In genomic region chr2:4866198-4866597, GRCh38 we compare ENCODE assay signal across 24 cellular contexts.
DNase-seq lines count a peak whose midpoint lies in the region; ATAC-seq, FAIRE-seq and TF ChIP-seq lines count a peak whose summit lies in the region.
"Had no signal": no experiment of that assay in that cellular context is flagged by ENCODE, and none has a peak within 500 bp of the region (broad histone marks: within the 10 kb centered on the region; RNA-seq: fewer than 3 reads in every experiment).

No MANE protein-coding gene starts in this region.

- CTCF ChIA-PET in HepG2 (lab: Yijun Ruan, JAX; ENCODE audit: low intra/inter-chr PET ratio, low total read pairs) (no interaction called here), K562 (lab: Yijun Ruan, JAX; ENCODE audit: low intra/inter-chr PET ratio) (no interaction called here)

- no peak overlapping the region for H3K4me3 ChIP-seq in HepG2 (replicated peaks in 1 of 3; ENCODE audit: insufficient read depth in 1 of 3, low read depth in 2 of 3, low read length in 3 of 3)
- no peak overlapping the region for H3K4me3 ChIP-seq in right lobe of liver
- no peak overlapping the region for H3K4me3 ChIP-seq in K562
- H3K4me3 ChIP-seq: BLaER1, GM12878 had no signal

- H3K27ac ChIP-seq in HepG2 (ENCODE audit: extremely low read length, insufficient read depth, low read length), result no peak overlapping the region
- no peak overlapping the region for H3K27ac ChIP-seq in right lobe of liver
- H3K27ac ChIP-seq in K562 (ENCODE audit: extremely low read depth, low read depth, low read length), result no peak overlapping the region
- H3K27ac ChIP-seq: BLaER1 had no signal

- no peak overlapping the region for H3K4me2 ChIP-seq in HepG2 (ENCODE audit: low read depth, low read length)
- H3K4me2 ChIP-seq in K562 (ENCODE audit: insufficient read depth, low read length), result no peak overlapping the region
- H3K4me2 ChIP-seq: BLaER1 had no signal

- intact Hi-C loops in HepG2 (cut with micrococcal nuclease; ENCODE audit: unreplicated experiment), result no loop called here
- intact Hi-C loops in right lobe of liver (cut with DNase I), result no loop called here
- intact Hi-C loops in K562 (cut with micrococcal nuclease), result no loop called here

- no peak for TF ChIP-seq EP300 in HepG2 (IDR thresholded peaks at IDR 0.05; ENCODE audit: low read depth in 2 of 2, low read length in 2 of 2)
- no peak for TF ChIP-seq EP300 in HepG2 (CRISPR knock-in tag; IDR thresholded peaks at IDR 0.05; ENCODE audit: borderline replicate concordance)
- TF ChIP-seq EP300 in K562 (IDR thresholded peaks at IDR 0.05; ENCODE audit: low read length), result no peak

- no TSS peak for BruUV-seq in HepG2 (replicated peaks; lab: Mats Ljungman, UMichigan)
- BruUV-seq in K562 (replicated peaks; lab: Mats Ljungman, UMichigan), result no TSS peak

- no peaks in the 10 kb centered on the region for H3K9me1 ChIP-seq in K562 (ENCODE audit: control insufficient read depth, insufficient read depth, low read length)

- TF ChIP-seq CTCF in HepG2 (CRISPR knock-in tag; IDR thresholded peaks at IDR 0.05) (no peak), right lobe of liver (IDR thresholded peaks at IDR 0.05) (no peak), K562 (IDR thresholded peaks at IDR 0.05 in 2 of 3, conservative IDR thresholded peaks at IDR 0.05 in 1 of 3; ENCODE audit: insufficient read depth in 2 of 3, low read depth in 1 of 3, low read length in 3 of 3) (no peak)

- H3K9me3 ChIP-seq in HepG2 (ENCODE audit: low read length), result peaks cover 83% of the 10 kb centered on the region
- no peaks in the 10 kb centered on the region for H3K9me3 ChIP-seq in right lobe of liver
- no peaks in the 10 kb centered on the region; the same call in 1 of the 2 replicates for H3K9me3 ChIP-seq in K562 (replicated peaks; ENCODE audit: control insufficient read depth, insufficient read depth, low read depth, low read length)
- H3K9me3 ChIP-seq: BE2C, BLaER1 had no signal

- TF ChIP-seq POLR2A in HepG2 (IDR thresholded peaks at IDR 0.05; ENCODE audit: insufficient read depth in 1 of 2, low read depth in 2 of 2, low read length in 2 of 2) (no peak), right lobe of liver (IDR thresholded peaks at IDR 0.05) (no peak), K562 (conservative IDR thresholded peaks at IDR 0.05) (no peak)

- WGBS in HepG2 (ENCODE audit: low lambda C conversion rate), result 20% methylated on average over 4 of the region's 4 CpGs
- 84% methylated on average over 4 of the region's 4 CpGs for WGBS in right lobe of liver (ENCODE audit: insufficient coverage, low coverage, low lambda C conversion rate, missing lambda C conversion rate)
- WGBS in K562 (ENCODE audit: insufficient coverage, low coverage, missing lambda C conversion rate), result 1% methylated on average over 4 of the region's 4 CpGs

- H3K4me1 ChIP-seq in HepG2 (ENCODE audit: insufficient read depth, low read length) (no peaks in the 10 kb centered on the region), right lobe of liver (no peaks in the 10 kb centered on the region), K562 (replicated peaks in 1 of 2; ENCODE audit: control insufficient read depth in 2 of 2, insufficient read depth in 2 of 2, low read length in 2 of 2) (no peaks in the 10 kb centered on the region)
- H3K4me1 ChIP-seq: BE2C, BLaER1 had no signal

- H3K79me2 ChIP-seq in HepG2 (ENCODE audit: insufficient read depth, low read length) (no peaks in the 10 kb centered on the region), K562 (ENCODE audit: control insufficient read depth, insufficient read depth, low read length) (no peaks in the 10 kb centered on the region)

- no peaks in the 10 kb centered on the region for H4K20me1 ChIP-seq in HepG2 (ENCODE audit: insufficient read depth, low read length)
- no peaks in the 10 kb centered on the region for H4K20me1 ChIP-seq in K562 (replicated peaks; ENCODE audit: control insufficient read depth, insufficient read depth, low read length)
- H4K20me1 ChIP-seq: BLaER1 had no signal

- H2AFZ ChIP-seq in HepG2 (ENCODE audit: low read length) (no peak overlapping the region), K562 (ENCODE audit: low read depth, low read length) (no peak overlapping the region)

- POLR2A ChIA-PET in HepG2 (lab: Yijun Ruan, JAX) (no interaction called here), K562 (lab: Yijun Ruan, JAX) (no interaction called here)

- no peak for DNase-seq in HepG2 (ENCODE audit: low spot score)
- DNase-seq in right lobe of liver, result no peak
- no peak for DNase-seq in K562 (ENCODE audit: extremely low read depth in 1 of 4, low spot score in 3 of 4)
- no peak for DNase-seq in foreskin melanocyte
- DNase-seq: 8988T; ACHN; BE2C; C1 segment of cervical spinal cord; CD4-positive, alpha-beta memory T cell; CD4-positive, CD25-positive, alpha-beta regulatory T cell; CD8-positive, alpha-beta memory T cell; COR-L47; DMS 273 treated with DMSO at 0.1 percent for 48 hours; DMS153; DMS53; DMS79; DND-41; EL; GDM1 had no signal

- ATAC-seq in HepG2 (no peak), right lobe of liver (no peak), K562 (no peak), GM18498 (IDR thresholded peaks at IDR 0.05; ENCODE audit: unreplicated experiment) (no peak)
- ATAC-seq: GM12878 had no signal

- H3K27me3 ChIP-seq in HepG2 (ENCODE audit: control insufficient read depth in 1 of 2, insufficient read depth in 2 of 2, low read length in 2 of 2) (no peaks in the 10 kb centered on the region), right lobe of liver (no peaks in the 10 kb centered on the region), K562 (ENCODE audit: control insufficient read depth in 2 of 2, insufficient read depth in 2 of 2, low read length in 2 of 2) (no peaks in the 10 kb centered on the region)
- H3K27me3 ChIP-seq: BE2C, BLaER1 had no signal

- H3K36me3 ChIP-seq in HepG2 (replicated peaks in 1 of 2; ENCODE audit: control insufficient read depth in 1 of 2, insufficient read depth in 2 of 2, low read length in 2 of 2) (no peaks in the 10 kb centered on the region), right lobe of liver (no peaks in the 10 kb centered on the region), K562 (ENCODE audit: control insufficient read depth, insufficient read depth, low read length) (no peaks in the 10 kb centered on the region)
- H3K36me3 ChIP-seq: BE2C, BLaER1 had no signal

- in situ Hi-C loops in HepG2 (cut with HindIII; ENCODE audit: extremely low pct_ligation_motif_present, low pct_unique_long_range_greater_than_20kb), result no loop called here
- in situ Hi-C loops in K562 (cut with MboI), result no loop called here

- no peak overlapping the region for H3K9ac ChIP-seq in HepG2 (ENCODE audit: insufficient read depth, low read depth, low read length)
- H3K9ac ChIP-seq in K562 (ENCODE audit: insufficient read depth in 1 of 2, low read depth in 2 of 2, low read length in 2 of 2), result no peak overlapping the region
- H3K9ac ChIP-seq: BLaER1 had no signal

- FAIRE-seq in HepG2 (lab: Jason Lieb, UNC), result no peak
- FAIRE-seq in K562 (lab: Jason Lieb, UNC), result no peak
- FAIRE-seq: GM12878, GM12892, GM19239 had no signal

- TF ChIP-seq RAD21 in HepG2 (CRISPR knock-in tag; IDR thresholded peaks at IDR 0.05) (no peak), K562 (CRISPR knock-in tag; conservative IDR thresholded peaks at IDR 0.05 in 1 of 2, IDR thresholded peaks at IDR 0.05 in 1 of 2) (no peak)

TF ChIP-seq in HepG2, 621 proteins besides CTCF, POLR2A, EP300 and RAD21:
- TF ChIP-seq FIP1L1 (IDR thresholded peaks at IDR 0.05; ENCODE audit: borderline replicate concordance, insufficient read depth, low read depth, low read length) (no peak), CEBPB (IDR thresholded peaks at IDR 0.05; ENCODE audit: borderline replicate concordance, low read depth, low read length) (peak; percentile 90)

Comparison
In these comparisons a context has a peak if more than half of its experiments do, and no peak if none do; other contexts are left out.
1. Of the 241 proteins assayed by ChIP-seq in both HepG2 and K562: peak only in HepG2: none; only in K562: none; in both: CEBPB; in neither: 239; mixed calls (peak in some experiments, not most) for 1.